In the genomic region with DNA sequence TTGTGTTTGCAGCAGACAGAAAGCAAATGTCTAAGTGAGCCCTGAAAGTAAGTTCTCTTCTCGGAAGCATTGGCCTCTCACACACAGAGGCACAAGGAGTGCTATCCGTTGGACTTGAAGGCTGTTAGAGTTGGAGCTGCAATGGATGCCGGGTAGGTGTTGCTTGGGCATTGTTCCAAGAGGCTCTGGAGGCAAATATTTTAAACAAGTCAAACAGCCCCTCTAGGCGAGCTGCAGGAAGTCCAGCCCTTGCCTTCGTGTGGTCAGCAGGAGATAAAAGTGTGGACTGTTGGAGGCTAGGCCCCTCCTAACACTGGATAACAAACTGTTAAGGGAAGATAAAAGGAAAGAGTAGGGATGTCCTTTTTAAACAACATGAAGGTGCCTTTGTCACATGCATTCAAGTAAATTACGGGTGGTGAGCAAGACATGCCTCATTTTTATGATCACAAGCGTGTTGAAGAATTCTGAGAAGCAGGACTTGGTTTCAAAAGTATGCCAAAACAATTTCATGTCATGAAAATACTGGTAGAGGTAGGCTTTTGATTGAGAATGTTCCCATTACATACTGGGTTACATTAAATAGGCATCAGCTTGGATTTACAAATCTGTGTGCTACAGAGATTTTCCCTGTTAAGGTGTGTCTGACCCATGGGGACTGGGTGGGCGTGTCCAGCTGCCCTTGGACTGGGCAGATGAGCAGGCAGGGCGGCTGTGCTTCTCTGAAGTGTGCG, we compare ENCODE assay signal across 1 cellular context.
TF ChIP-seq lines count a peak whose summit lies in the region.

No MANE protein-coding gene starts in this region.

TF ChIP-seq in HepG2, 621 proteins besides CTCF, POLR2A, EP300 and RAD21 (continued from another document and continues in another):
- TF ChIP-seq ZNF570 (CRISPR knock-in tag; IDR thresholded peaks at IDR 0.05; ENCODE audit: borderline replicate concordance) (no peak), ZNF282 (IDR thresholded peaks at IDR 0.05; ENCODE audit: partially characterized antibody) (no peak), ZNF713 (CRISPR knock-in tag; IDR thresholded peaks at IDR 0.05) (no peak), SSRP1 (CRISPR knock-in tag; IDR thresholded peaks at IDR 0.05) (peak; percentile 28), ZNF572 (CRISPR knock-in tag; IDR thresholded peaks at IDR 0.05) (no peak), ZMYM4 (CRISPR knock-in tag; IDR thresholded peaks at IDR 0.05) (peak; percentile 69), ZNF614 (CRISPR knock-in tag; IDR thresholded peaks at IDR 0.05; ENCODE audit: borderline replicate concordance) (0 out of 2 replicates have a peak, but pooled peaks have one; percentile 36), BORCS8-MEF2B (CRISPR knock-in tag; IDR thresholded peaks at IDR 0.05) (no peak), ZSCAN31 (CRISPR knock-in tag; IDR thresholded peaks at IDR 0.05; ENCODE audit: low read depth) (no peak), ASH2L (IDR thresholded peaks at IDR 0.05; ENCODE audit: insufficient read length, low read depth, low read length) (peak; percentile 49), ZNF441 (CRISPR knock-in tag; IDR thresholded peaks at IDR 0.05; ENCODE audit: borderline replicate concordance) (peak; percentile 83), SP4 (CRISPR knock-in tag; IDR thresholded peaks at IDR 0.05) (no peak), BHLHE40 (IDR thresholded peaks at IDR 0.05; ENCODE audit: low read length) (no peak), CEBPG (CRISPR knock-in tag; IDR thresholded peaks at IDR 0.05) (peak; percentile 60), HMG20A (CRISPR knock-in tag; IDR thresholded peaks at IDR 0.05; ENCODE audit: borderline replicate concordance) (peak; percentile 79; the same call in 1 of the 2 replicates), ATF3 (CRISPR knock-in tag; IDR thresholded peaks at IDR 0.05) (peak; percentile 17; the same call in 1 of the 2 replicates), ZNF121 (CRISPR knock-in tag; IDR thresholded peaks at IDR 0.05) (no peak; the same call in 1 of the 2 replicates), ZNF296 (CRISPR knock-in tag; conservative IDR thresholded peaks at IDR 0.05) (peak; percentile 88), CREM (IDR thresholded peaks at IDR 0.05) (peak; percentile 80), CREM (CRISPR knock-in tag; IDR thresholded peaks at IDR 0.05) (no peak), NCOA1 (CRISPR knock-in tag; IDR thresholded peaks at IDR 0.05) (no peak), SATB2 (CRISPR knock-in tag; IDR thresholded peaks at IDR 0.05) (no peak), DRAP1 (CRISPR knock-in tag; IDR thresholded peaks at IDR 0.05) (peak; percentile 61; the same call in 1 of the 2 replicates), EHMT2 (IDR thresholded peaks at IDR 0.05; ENCODE audit: borderline replicate concordance, low read depth, low read length) (no peak), NFKB2 (CRISPR knock-in tag; IDR thresholded peaks at IDR 0.05; ENCODE audit: borderline replicate concordance) (no peak), NFATC3 (CRISPR knock-in tag; IDR thresholded peaks at IDR 0.05) (no peak), PPARG (CRISPR knock-in tag; conservative IDR thresholded peaks at IDR 0.05) (peak; percentile 79), NFYC (CRISPR knock-in tag; IDR thresholded peaks at IDR 0.05) (peak; percentile 15; the same call in 1 of the 2 replicates), ZNF501 (CRISPR knock-in tag; IDR thresholded peaks at IDR 0.05) (no peak), CEBPB (IDR thresholded peaks at IDR 0.05; ENCODE audit: borderline replicate concordance, low read depth, low read length) (no peak), ZNF30 (CRISPR knock-in tag; IDR thresholded peaks at IDR 0.05) (no peak), SOX13 (IDR thresholded peaks at IDR 0.05) (peak; percentile 65), SOX13 (CRISPR knock-in tag; conservative IDR thresholded peaks at IDR 0.05 in 1 of 2, IDR thresholded peaks at IDR 0.05 in 1 of 2) (peak in 1 of 2 experiments; percentile 90; a peak in 2 of 4 replicates), ELF3 (CRISPR knock-in tag; IDR thresholded peaks at IDR 0.05) (peak; percentile 83), MLLT10 (CRISPR knock-in tag; IDR thresholded peaks at IDR 0.05) (no peak), ZNF703 (CRISPR knock-in tag; IDR thresholded peaks at IDR 0.05; ENCODE audit: borderline replicate concordance) (no peak), NPAS2 (CRISPR knock-in tag; IDR thresholded peaks at IDR 0.05; ENCODE audit: borderline replicate concordance) (no peak), ZNF335 (CRISPR knock-in tag; IDR thresholded peaks at IDR 0.05) (0 out of 2 replicates have a peak, but pooled peaks have one; percentile 31), ZNF232 (CRISPR knock-in tag; IDR thresholded peaks at IDR 0.05; ENCODE audit: borderline replicate concordance) (peak; percentile 71; the same call in 1 of the 2 replicates), PHF21A (CRISPR knock-in tag; IDR thresholded peaks at IDR 0.05) (peak; percentile 88), CERS6 (CRISPR knock-in tag; IDR thresholded peaks at IDR 0.05) (no peak), CHD2 (IDR thresholded peaks at IDR 0.05; ENCODE audit: low read depth, low read length) (no peak), FOXP1 (IDR thresholded peaks at IDR 0.05) (no peak), FOXP1 (CRISPR knock-in tag; IDR thresholded peaks at IDR 0.05) (peak; percentile 73; the same call in 1 of the 2 replicates), PHF8 (CRISPR knock-in tag; IDR thresholded peaks at IDR 0.05) (no peak; the same call in 1 of the 2 replicates), MIER2 (CRISPR knock-in tag; IDR thresholded peaks at IDR 0.05) (peak; percentile 76; the same call in 1 of the 2 replicates)
- TF ChIP-seq, protein P1, sequence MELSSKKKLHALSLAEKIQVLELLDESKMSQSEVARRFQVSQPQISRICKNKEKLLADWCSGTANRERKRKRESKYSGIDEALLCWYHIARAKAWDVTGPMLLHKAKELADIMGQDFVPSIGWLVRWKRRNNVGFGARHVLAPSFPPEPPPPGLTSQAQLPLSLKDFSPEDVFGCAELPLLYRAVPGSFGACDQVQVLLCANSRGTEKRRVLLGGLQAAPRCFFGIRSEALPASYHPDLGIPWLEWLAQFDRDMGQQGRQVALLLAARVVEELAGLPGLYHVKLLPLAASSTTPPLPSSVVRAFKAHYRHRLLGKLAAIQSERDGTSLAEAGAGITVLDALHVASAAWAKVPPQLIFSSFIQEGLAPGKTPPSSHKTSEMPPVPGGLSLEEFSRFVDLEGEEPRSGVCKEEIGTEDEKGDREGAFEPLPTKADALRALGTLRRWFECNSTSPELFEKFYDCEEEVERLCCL (CRISPR knock-in tag; IDR thresholded peaks at IDR 0.05; ENCODE audit: borderline replicate concordance): no peak
- TF ChIP-seq, protein P2, sequence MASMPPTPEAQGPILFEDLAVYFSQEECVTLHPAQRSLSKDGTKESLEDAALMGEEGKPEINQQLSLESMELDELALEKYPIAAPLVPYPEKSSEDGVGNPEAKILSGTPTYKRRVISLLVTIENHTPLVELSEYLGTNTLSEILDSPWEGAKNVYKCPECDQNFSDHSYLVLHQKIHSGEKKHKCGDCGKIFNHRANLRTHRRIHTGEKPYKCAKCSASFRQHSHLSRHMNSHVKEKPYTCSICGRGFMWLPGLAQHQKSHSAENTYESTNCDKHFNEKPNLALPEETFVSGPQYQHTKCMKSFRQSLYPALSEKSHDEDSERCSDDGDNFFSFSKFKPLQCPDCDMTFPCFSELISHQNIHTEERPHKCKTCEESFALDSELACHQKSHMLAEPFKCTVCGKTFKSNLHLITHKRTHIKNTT (CRISPR knock-in tag; IDR thresholded peaks at IDR 0.05): no peak
- TF ChIP-seq, protein P3, sequence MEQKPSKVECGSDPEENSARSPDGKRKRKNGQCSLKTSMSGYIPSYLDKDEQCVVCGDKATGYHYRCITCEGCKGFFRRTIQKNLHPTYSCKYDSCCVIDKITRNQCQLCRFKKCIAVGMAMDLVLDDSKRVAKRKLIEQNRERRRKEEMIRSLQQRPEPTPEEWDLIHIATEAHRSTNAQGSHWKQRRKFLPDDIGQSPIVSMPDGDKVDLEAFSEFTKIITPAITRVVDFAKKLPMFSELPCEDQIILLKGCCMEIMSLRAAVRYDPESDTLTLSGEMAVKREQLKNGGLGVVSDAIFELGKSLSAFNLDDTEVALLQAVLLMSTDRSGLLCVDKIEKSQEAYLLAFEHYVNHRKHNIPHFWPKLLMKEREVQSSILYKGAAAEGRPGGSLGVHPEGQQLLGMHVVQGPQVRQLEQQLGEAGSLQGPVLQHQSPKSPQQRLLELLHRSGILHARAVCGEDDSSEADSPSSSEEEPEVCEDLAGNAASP (CRISPR knock-in tag; IDR thresholded peaks at IDR 0.05; ENCODE audit: borderline replicate concordance): peak; percentile 45; the same call in 1 of the 2 replicates
- TF ChIP-seq, protein P4, sequence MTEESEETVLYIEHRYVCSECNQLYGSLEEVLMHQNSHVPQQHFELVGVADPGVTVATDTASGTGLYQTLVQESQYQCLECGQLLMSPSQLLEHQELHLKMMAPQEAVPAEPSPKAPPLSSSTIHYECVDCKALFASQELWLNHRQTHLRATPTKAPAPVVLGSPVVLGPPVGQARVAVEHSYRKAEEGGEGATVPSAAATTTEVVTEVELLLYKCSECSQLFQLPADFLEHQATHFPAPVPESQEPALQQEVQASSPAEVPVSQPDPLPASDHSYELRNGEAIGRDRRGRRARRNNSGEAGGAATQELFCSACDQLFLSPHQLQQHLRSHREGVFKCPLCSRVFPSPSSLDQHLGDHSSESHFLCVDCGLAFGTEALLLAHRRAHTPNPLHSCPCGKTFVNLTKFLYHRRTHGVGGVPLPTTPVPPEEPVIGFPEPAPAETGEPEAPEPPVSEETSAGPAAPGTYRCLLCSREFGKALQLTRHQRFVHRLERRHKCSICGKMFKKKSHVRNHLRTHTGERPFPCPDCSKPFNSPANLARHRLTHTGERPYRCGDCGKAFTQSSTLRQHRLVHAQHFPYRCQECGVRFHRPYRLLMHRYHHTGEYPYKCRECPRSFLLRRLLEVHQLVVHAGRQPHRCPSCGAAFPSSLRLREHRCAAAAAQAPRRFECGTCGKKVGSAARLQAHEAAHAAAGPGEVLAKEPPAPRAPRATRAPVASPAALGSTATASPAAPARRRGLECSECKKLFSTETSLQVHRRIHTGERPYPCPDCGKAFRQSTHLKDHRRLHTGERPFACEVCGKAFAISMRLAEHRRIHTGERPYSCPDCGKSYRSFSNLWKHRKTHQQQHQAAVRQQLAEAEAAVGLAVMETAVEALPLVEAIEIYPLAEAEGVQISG (CRISPR knock-in tag; IDR thresholded peaks at IDR 0.05): peak; percentile 81
- TF ChIP-seq, protein P5, sequence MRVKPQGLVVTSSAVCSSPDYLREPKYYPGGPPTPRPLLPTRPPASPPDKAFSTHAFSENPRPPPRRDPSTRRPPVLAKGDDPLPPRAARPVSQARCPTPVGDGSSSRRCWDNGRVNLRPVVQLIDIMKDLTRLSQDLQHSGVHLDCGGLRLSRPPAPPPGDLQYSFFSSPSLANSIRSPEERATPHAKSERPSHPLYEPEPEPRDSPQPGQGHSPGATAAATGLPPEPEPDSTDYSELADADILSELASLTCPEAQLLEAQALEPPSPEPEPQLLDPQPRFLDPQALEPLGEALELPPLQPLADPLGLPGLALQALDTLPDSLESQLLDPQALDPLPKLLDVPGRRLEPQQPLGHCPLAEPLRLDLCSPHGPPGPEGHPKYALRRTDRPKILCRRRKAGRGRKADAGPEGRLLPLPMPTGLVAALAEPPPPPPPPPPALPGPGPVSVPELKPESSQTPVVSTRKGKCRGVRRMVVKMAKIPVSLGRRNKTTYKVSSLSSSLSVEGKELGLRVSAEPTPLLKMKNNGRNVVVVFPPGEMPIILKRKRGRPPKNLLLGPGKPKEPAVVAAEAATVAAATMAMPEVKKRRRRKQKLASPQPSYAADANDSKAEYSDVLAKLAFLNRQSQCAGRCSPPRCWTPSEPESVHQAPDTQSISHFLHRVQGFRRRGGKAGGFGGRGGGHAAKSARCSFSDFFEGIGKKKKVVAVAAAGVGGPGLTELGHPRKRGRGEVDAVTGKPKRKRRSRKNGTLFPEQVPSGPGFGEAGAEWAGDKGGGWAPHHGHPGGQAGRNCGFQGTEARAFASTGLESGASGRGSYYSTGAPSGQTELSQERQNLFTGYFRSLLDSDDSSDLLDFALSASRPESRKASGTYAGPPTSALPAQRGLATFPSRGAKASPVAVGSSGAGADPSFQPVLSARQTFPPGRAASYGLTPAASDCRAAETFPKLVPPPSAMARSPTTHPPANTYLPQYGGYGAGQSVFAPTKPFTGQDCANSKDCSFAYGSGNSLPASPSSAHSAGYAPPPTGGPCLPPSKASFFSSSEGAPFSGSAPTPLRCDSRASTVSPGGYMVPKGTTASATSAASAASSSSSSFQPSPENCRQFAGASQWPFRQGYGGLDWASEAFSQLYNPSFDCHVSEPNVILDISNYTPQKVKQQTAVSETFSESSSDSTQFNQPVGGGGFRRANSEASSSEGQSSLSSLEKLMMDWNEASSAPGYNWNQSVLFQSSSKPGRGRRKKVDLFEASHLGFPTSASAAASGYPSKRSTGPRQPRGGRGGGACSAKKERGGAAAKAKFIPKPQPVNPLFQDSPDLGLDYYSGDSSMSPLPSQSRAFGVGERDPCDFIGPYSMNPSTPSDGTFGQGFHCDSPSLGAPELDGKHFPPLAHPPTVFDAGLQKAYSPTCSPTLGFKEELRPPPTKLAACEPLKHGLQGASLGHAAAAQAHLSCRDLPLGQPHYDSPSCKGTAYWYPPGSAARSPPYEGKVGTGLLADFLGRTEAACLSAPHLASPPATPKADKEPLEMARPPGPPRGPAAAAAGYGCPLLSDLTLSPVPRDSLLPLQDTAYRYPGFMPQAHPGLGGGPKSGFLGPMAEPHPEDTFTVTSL (CRISPR knock-in tag; IDR thresholded peaks at IDR 0.05; ENCODE audit: borderline replicate concordance): peak; percentile 65; the same call in 1 of the 2 replicates
- TF ChIP-seq, protein P6, sequence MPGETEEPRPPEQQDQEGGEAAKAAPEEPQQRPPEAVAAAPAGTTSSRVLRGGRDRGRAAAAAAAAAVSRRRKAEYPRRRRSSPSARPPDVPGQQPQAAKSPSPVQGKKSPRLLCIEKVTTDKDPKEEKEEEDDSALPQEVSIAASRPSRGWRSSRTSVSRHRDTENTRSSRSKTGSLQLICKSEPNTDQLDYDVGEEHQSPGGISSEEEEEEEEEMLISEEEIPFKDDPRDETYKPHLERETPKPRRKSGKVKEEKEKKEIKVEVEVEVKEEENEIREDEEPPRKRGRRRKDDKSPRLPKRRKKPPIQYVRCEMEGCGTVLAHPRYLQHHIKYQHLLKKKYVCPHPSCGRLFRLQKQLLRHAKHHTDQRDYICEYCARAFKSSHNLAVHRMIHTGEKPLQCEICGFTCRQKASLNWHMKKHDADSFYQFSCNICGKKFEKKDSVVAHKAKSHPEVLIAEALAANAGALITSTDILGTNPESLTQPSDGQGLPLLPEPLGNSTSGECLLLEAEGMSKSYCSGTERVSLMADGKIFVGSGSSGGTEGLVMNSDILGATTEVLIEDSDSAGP (CRISPR knock-in tag; IDR thresholded peaks at IDR 0.05; ENCODE audit: borderline replicate concordance): peak; percentile 48; the same call in 1 of the 2 replicates
